12 cellular contexts compared by ENCODE assay signal in the genomic region with DNA sequence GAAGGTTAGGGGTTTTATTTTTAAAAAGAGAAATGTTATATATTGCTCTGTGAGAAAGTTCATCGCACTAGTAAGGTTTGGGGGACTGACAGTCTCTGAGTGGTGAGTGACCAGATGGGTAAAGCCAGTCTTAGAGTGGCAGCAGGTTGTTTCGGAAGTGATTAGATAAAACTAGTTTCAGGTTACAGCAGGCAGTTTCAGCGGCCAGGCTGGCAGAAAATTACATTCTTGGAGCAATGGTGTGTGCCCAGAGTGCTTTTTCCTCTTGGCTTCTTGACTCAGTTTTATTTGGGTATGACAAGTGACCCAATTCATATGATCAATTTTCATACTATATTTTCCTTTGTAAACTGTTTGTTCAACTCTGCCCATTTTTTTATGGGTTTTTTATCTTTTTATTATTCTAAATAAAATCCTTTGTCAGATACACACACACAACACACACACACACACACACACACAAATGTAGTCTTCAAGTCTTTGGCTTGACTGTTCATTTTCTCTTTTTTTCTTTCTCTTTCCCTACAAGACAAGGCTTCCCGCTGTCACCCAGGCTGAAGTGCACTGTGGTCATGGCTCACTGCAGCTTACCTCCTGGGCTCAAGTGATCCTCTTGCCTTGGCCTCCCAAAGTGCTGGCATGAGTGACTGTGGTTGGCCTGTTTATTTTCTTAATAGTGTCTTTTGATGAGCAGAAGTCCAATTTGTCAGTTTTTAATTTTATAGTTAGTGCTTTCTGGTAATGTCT. TPM values are rescaled to one million over a fixed set of nuclear protein-coding genes. Genes with fewer than 3 reads are reported as not detected.
A peak's percentile ranks its signal among the peaks of the same experiment; 100 is the strongest.
DNase-seq lines count a peak whose midpoint lies in the region; ATAC-seq and TF ChIP-seq lines count a peak whose summit lies in the region.
"Had no signal": no experiment of that assay in that cellular context is flagged by ENCODE, and none has a peak within 500 bp of the region (broad histone marks: within the 10 kb centered on the region; RNA-seq: fewer than 3 reads in every experiment).

No MANE protein-coding gene starts in this region.

- ATAC-seq in gastrocnemius medialis (peak; percentile 79 to 81), GM19351 (IDR thresholded peaks at IDR 0.05; ENCODE audit: unreplicated experiment) (no peak)

- H3K36me3 ChIP-seq in gastrocnemius medialis, result no peaks in the 10 kb centered on the region
- peaks cover 0 to 13% (median 0%) of the 10 kb centered on the region in 3 donors for H3K36me3 ChIP-seq in esophagus squamous epithelium

- H3K27ac ChIP-seq in gastrocnemius medialis, result peak overlapping the region in 2 of 4 donors; percentile 15 to 31
- no peak overlapping the region for H3K27ac ChIP-seq in esophagus squamous epithelium

- TF ChIP-seq CTCF in choroid plexus epithelial cell (conservative IDR thresholded peaks at IDR 0.05; ENCODE audit: low read depth, low read length) (no peak), gastrocnemius medialis (IDR thresholded peaks at IDR 0.05 in 4 of 5, conservative IDR thresholded peaks at IDR 0.05 in 1 of 5) (no peak), esophagus squamous epithelium (IDR thresholded peaks at IDR 0.05) (no peak), GM10248 (IDR thresholded peaks at IDR 0.05; ENCODE audit: control extremely low read depth, extremely low read depth, low read depth, missing control alignments) (no peak)

- H3K9me3 ChIP-seq in gastrocnemius medialis (no peaks in the 10 kb centered on the region), esophagus squamous epithelium (peaks cover 0 to 12% (median 5%) of the 10 kb centered on the region in 3 donors)

- WGBS in esophagus squamous epithelium, 2 donors, result 74 to 79% methylated on average over 4 of the region's 4 CpGs

- in situ Hi-C loops in gastrocnemius medialis (cut with MboI; ENCODE audit: low sequenced_read_pairs in 4 of 4), result loop anchor here in 3 of 4 donors (25.0 kb wide), 2 partner anchors 319 to 444 kb away; no protein-coding TSS in a partner anchor

- DNase-seq in NCI-H2107 treated with DMSO at 0.1 percent for 48 hours (lab: John Stamatoyannopoulos, UW; ENCODE audit: unreplicated experiment) (peak; percentile 5), NCI-H2107 (lab: John Stamatoyannopoulos, UW) (no peak), NCI-H345 (lab: John Stamatoyannopoulos, UW) (peak; percentile 47), choroid plexus epithelial cell (ENCODE audit: low read depth) (peak; percentile 50), gastrocnemius medialis (peak in 1 of 2 donors; percentile 16), esophagus squamous epithelium (lab: John Stamatoyannopoulos, UW) (no peak), GM10248 (ENCODE audit: extremely low spot score) (no peak)
- DNase-seq: activated CD8-positive, alpha-beta memory T cell treated with anti-CD3 and anti-CD28 coated beads, Interleukin-2, amount 50 U/mL, for 4 hours; naive B cell; NCI-H1436; stimulated activated CD4-positive, alpha-beta T cell treated with anti-CD3 and anti-CD28 coated beads, Interleukin-2, amount 100 ng/mL, for 24 hours had no signal

- H3K4me3 ChIP-seq in choroid plexus epithelial cell (ENCODE audit: low read depth, low read length) (no peak overlapping the region), gastrocnemius medialis (no peak overlapping the region), esophagus squamous epithelium (no peak overlapping the region)

- intact Hi-C loops in gastrocnemius medialis (cut with DNase I; ENCODE audit: low total_unique reads) (no loop called here), esophagus squamous epithelium (cut with DNase I) (no loop called here)

- peaks cover 24 to 25% of the 10 kb centered on the region in 2 donors for H3K4me1 ChIP-seq in gastrocnemius medialis
- peaks cover 0 to 16% (median 0%) of the 10 kb centered on the region in 3 donors for H3K4me1 ChIP-seq in esophagus squamous epithelium

- CTCF ChIA-PET in GM10248 (lab: Yijun Ruan, JAX), result interaction anchor here (1.0 to 3.8 kb wide), 3 partner anchors 9 to 15 kb away, joined by 3 to 26 read pairs (median 7); no protein-coding TSS in a partner anchor

- POLR2A ChIA-PET in GM10248 (lab: Yijun Ruan, JAX), result no interaction called here

- TF ChIP-seq POLR2A in gastrocnemius medialis (IDR thresholded peaks at IDR 0.05) (no peak), esophagus squamous epithelium (IDR thresholded peaks at IDR 0.05) (no peak)

- H3K27me3 ChIP-seq in gastrocnemius medialis, result no peaks in the 10 kb centered on the region
- no peaks in the 10 kb centered on the region for H3K27me3 ChIP-seq in esophagus squamous epithelium

RNA-seq across cellular contexts. Expression of a gene that starts 30.9 kb away (rescaled TPM):
- total RNA-seq in gastrocnemius medialis (100 to 1,000 TPM in 1 of 4 donors, 10 to 100 TPM in 3; 41.5 to 108 (median 78.1) TPM), esophagus squamous epithelium (100 to 1,000 TPM in 1 of 4 donors, 10 to 100 TPM in 3; 74.0 to 105 (median 84.1) TPM)

Comparison
In these comparisons a context has a peak if more than half of its experiments do, and no peak if none do; other contexts are left out.
1. DNase-seq: peak in NCI-H2107 treated with DMSO at 0.1 percent for 48 hours (single experiment), NCI-H345 (single experiment) and choroid plexus epithelial cell (single experiment); none in NCI-H2107 (single experiment), esophagus squamous epithelium (single experiment) and GM10248 (single experiment).